In the genomic region with DNA sequence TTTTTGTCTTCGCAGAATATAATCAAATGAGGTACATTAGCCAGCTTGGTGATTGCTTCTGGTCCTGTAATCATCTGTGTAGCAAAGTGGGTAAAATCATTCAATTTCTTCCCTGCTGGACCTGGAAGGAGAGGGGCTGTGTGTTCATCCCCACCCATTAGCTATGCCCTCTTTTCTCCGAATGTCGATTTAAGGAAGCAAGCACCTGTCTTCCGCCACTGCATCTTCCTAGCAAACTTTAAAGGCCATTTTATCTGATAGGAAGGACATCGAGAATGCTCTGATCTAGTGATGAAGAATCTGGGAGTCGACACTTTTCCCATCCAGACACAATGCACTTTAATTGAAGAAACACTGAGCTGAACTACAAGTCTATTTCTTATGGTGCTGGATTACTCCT, we compare ENCODE assay signal across 15 cellular contexts. TPM values are rescaled to one million over a fixed set of nuclear protein-coding genes. Genes with fewer than 3 reads are reported as not detected.
DNase-seq lines count a peak whose midpoint lies in the region; ATAC-seq and TF ChIP-seq lines count a peak whose summit lies in the region.
"Had no signal": no experiment of that assay in that cellular context is flagged by ENCODE, and none has a peak within 500 bp of the region (broad histone marks: within the 10 kb centered on the region; RNA-seq: fewer than 3 reads in every experiment).

No MANE protein-coding gene starts in this region.

- DNase-seq in DMS53 (lab: John Stamatoyannopoulos, UW) = peak; percentile 21
- DNase-seq in DMS53 treated with DMSO at 0.1 percent for 48 hours (lab: John Stamatoyannopoulos, UW; ENCODE audit: unreplicated experiment) = no peak
- no peak for DNase-seq in GM23338 (ENCODE audit: low spot score)
- no peak for DNase-seq in WERI-Rb-1
- no peak for DNase-seq in foreskin melanocyte
- no peak for DNase-seq in cortex of kidney (lab: John Stamatoyannopoulos, UW)
- DNase-seq: CD8-positive, alpha-beta T cell had no signal

- H3K36me3 Mint-ChIP-seq in GM23338 (ENCODE audit: low read depth) = no peaks in the 10 kb centered on the region
- H3K36me3 Mint-ChIP-seq: CD8-positive, alpha-beta T cell had no signal

- H3K4me3 Mint-ChIP-seq in GM23338 = no peak overlapping the region; the same call in 2 of the 3 replicates
- H3K4me3 Mint-ChIP-seq: CD8-positive, alpha-beta T cell had no signal

- no peak for TF ChIP-seq CTCF in GM23338 (conservative IDR thresholded peaks at IDR 0.05; ENCODE audit: low read depth in 2 of 2)
- TF ChIP-seq CTCF in WERI-Rb-1 (IDR thresholded peaks at IDR 0.05; ENCODE audit: low read depth, low read length) = no peak

- no peaks in the 10 kb centered on the region; the same call in 1 of the 2 replicates for H3K4me1 ChIP-seq in GM23338 (ENCODE audit: insufficient read depth)
- H3K4me1 ChIP-seq in endocrine pancreas (ENCODE audit: control insufficient read depth, insufficient read depth, low read length) = peaks cover 23% of the 10 kb centered on the region
- H3K4me1 ChIP-seq: BLaER1 had no signal

- H3K4me3 ChIP-seq in GM23338 = peak overlapping the region; percentile 25; the same call in 1 of the 2 replicates
- H3K4me3 ChIP-seq in WERI-Rb-1 (ENCODE audit: low read depth, low read length) = peak overlapping the region; percentile 17
- peak overlapping the region; percentile 92 for H3K4me3 ChIP-seq in endocrine pancreas (ENCODE audit: control insufficient read depth, insufficient read depth, low read length)
- H3K4me3 ChIP-seq: BLaER1, MG63 had no signal

- no peak overlapping the region for H3K27ac Mint-ChIP-seq in GM23338
- H3K27ac Mint-ChIP-seq: CD8-positive, alpha-beta T cell had no signal

- no peaks in the 10 kb centered on the region for H3K9me3 Mint-ChIP-seq in GM23338
- H3K9me3 Mint-ChIP-seq: CD8-positive, alpha-beta T cell had no signal

- peak overlapping the region; percentile 65 for H3K9ac ChIP-seq in endocrine pancreas (ENCODE audit: control insufficient read depth, insufficient read depth, low read length)
- H3K9ac ChIP-seq: BLaER1 had no signal

- no peaks in the 10 kb centered on the region for H3F3A ChIP-seq in GM23338 (replicated peaks; ENCODE audit: low read depth)

- H3K27me3 Mint-ChIP-seq in GM23338 (ENCODE audit: insufficient read depth, low read depth, poor library complexity) = no peaks in the 10 kb centered on the region

- peaks cover 12% of the 10 kb centered on the region for H3K4me1 Mint-ChIP-seq in GM23338

- 0 out of 2 replicates have a peak overlapping the region, but pooled peaks have one; percentile 65 for H3K4me2 ChIP-seq in GM23338
- H3K4me2 ChIP-seq: BLaER1 had no signal

- no peak overlapping the region; the same call in 1 of the 2 replicates for H2AFZ ChIP-seq in GM23338

- no peaks in the 10 kb centered on the region for H3K9me2 ChIP-seq in GM23338 (ENCODE audit: insufficient read depth)

- H3K27me3 ChIP-seq in GM23338 (ENCODE audit: insufficient read depth) (no peaks in the 10 kb centered on the region), WERI-Rb-1 (ENCODE audit: insufficient read depth, low read depth, severe bottlenecking) (no peaks in the 10 kb centered on the region), endocrine pancreas (ENCODE audit: control insufficient read depth, insufficient read depth, low read length) (no peaks in the 10 kb centered on the region)
- H3K27me3 ChIP-seq: BLaER1 had no signal

- no peaks in the 10 kb centered on the region for H4K20me1 ChIP-seq in GM23338 (replicated peaks; ENCODE audit: insufficient read depth)
- H4K20me1 ChIP-seq: BLaER1 had no signal

- H3K9me3 ChIP-seq in WERI-Rb-1 (ENCODE audit: severe bottlenecking) (no peaks in the 10 kb centered on the region), endocrine pancreas (ENCODE audit: control insufficient read depth, low read length) (no peaks in the 10 kb centered on the region)
- H3K9me3 ChIP-seq: BLaER1, MG63 had no signal

- no peak overlapping the region for H3K27ac ChIP-seq in GM23338 (ENCODE audit: low read depth)
- H3K27ac ChIP-seq in WERI-Rb-1 = peak overlapping the region; percentile 14
- H3K27ac ChIP-seq: 22Rv1, BLaER1 had no signal

- H3K79me2 ChIP-seq in GM23338 (replicated peaks; ENCODE audit: insufficient read depth) = no peaks in the 10 kb centered on the region

- ATAC-seq in GM23338 (no peak; the same call in 2 of the 3 replicates), GM21423 (IDR thresholded peaks at IDR 0.05; ENCODE audit: unreplicated experiment) (no peak)
- ATAC-seq: CD8-positive, alpha-beta T cell had no signal

- no peaks in the 10 kb centered on the region for H3K36me3 ChIP-seq in GM23338 (ENCODE audit: insufficient read depth)
- H3K36me3 ChIP-seq in WERI-Rb-1 = no peaks in the 10 kb centered on the region
- no peaks in the 10 kb centered on the region for H3K36me3 ChIP-seq in endocrine pancreas (ENCODE audit: control insufficient read depth, insufficient read depth, low read length)
- H3K36me3 ChIP-seq: BLaER1, MG63 had no signal

TF ChIP-seq in GM23338, 12 proteins besides CTCF, POLR2A, EP300 and RAD21 (continues in another document):
- no peak for TF ChIP-seq EZH2phosphoT487 (IDR thresholded peaks at IDR 0.05; ENCODE audit: unreplicated experiment)
- no peak for TF ChIP-seq NANOG (IDR thresholded peaks at IDR 0.05; ENCODE audit: borderline replicate concordance)
- TF ChIP-seq, protein P1, sequence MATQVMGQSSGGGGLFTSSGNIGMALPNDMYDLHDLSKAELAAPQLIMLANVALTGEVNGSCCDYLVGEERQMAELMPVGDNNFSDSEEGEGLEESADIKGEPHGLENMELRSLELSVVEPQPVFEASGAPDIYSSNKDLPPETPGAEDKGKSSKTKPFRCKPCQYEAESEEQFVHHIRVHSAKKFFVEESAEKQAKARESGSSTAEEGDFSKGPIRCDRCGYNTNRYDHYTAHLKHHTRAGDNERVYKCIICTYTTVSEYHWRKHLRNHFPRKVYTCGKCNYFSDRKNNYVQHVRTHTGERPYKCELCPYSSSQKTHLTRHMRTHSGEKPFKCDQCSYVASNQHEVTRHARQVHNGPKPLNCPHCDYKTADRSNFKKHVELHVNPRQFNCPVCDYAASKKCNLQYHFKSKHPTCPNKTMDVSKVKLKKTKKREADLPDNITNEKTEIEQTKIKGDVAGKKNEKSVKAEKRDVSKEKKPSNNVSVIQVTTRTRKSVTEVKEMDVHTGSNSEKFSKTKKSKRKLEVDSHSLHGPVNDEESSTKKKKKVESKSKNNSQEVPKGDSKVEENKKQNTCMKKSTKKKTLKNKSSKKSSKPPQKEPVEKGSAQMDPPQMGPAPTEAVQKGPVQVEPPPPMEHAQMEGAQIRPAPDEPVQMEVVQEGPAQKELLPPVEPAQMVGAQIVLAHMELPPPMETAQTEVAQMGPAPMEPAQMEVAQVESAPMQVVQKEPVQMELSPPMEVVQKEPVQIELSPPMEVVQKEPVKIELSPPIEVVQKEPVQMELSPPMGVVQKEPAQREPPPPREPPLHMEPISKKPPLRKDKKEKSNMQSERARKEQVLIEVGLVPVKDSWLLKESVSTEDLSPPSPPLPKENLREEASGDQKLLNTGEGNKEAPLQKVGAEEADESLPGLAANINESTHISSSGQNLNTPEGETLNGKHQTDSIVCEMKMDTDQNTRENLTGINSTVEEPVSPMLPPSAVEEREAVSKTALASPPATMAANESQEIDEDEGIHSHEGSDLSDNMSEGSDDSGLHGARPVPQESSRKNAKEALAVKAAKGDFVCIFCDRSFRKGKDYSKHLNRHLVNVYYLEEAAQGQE (IDR thresholded peaks at IDR 0.05; ENCODE audit: unreplicated experiment) = no peak
- TF ChIP-seq EZH2 (IDR thresholded peaks at IDR 0.05; ENCODE audit: low read depth, unreplicated experiment) = no peak

RNA-seq across cellular contexts. Expression of a gene that starts 1.0 kb away (rescaled TPM):
- not detected in 2 replicates for total RNA-seq in GM23338 (2014; rRNA removed; shearing (Covaris generic))
- polyA plus RNA-seq in GM23338 (2016; fragmentation: Nextera tagmentation; extraction: Ambion mirVana) = not detected in 2 replicates
- total RNA-seq: CD8-positive, alpha-beta T cell; HT1080; IMR-90; RPMI7951 had no signal
- polyA plus RNA-seq: IMR-90 had no signal

Comparison
In these comparisons a context has a peak if more than half of its experiments do, and no peak if none do; other contexts are left out.
1. H3K4me3 ChIP-seq: peak in every context shown above with its lines; median percentile 92 in endocrine pancreas; 25 in GM23338; 17 in WERI-Rb-1.